In genomic region chr1:2545754-2546514, GRCh38 we compare ENCODE assay signal across 8 cellular contexts. TPM values are rescaled to one million over a fixed set of nuclear protein-coding genes. Genes with fewer than 3 reads are reported as not detected.
DNase-seq lines count a peak whose midpoint lies in the region; ATAC-seq and TF ChIP-seq lines count a peak whose summit lies in the region.

No MANE protein-coding gene starts in this region.

- peak overlapping the region; percentile 87 for H3K4me3 Mint-ChIP-seq in activated CD4-positive, alpha-beta T cell treated with anti-CD3 and anti-CD28 coated beads, Interleukin-2, amount 10 ng/mL, durations not matched to agents 7 days and 5 days
- H3K4me3 Mint-ChIP-seq in dendritic cell treated with granulocyte-macrophage colony-stimulating factor and Interleukin-4, amounts not matched to agents 40 ng/mL and 50 ng/mL, for 4 days, result peak overlapping the region; percentile 86

- no peaks in the 10 kb centered on the region for H3K9me3 ChIP-seq in A673 (ENCODE audit: low read depth, low read length, poor library complexity, severe bottlenecking)
- no peaks in the 10 kb centered on the region for H3K9me3 ChIP-seq in liver (ENCODE audit: control insufficient read depth in 4 of 4, low read length in 3 of 4)

- peak; percentile 35 for ATAC-seq in GM18867 (IDR thresholded peaks at IDR 0.05; ENCODE audit: unreplicated experiment)
- ATAC-seq in HG03108 (IDR thresholded peaks at IDR 0.05; ENCODE audit: unreplicated experiment), result peak; percentile 28

- H3K27me3 Mint-ChIP-seq in activated CD4-positive, alpha-beta T cell treated with anti-CD3 and anti-CD28 coated beads, Interleukin-2, amount 10 ng/mL, durations not matched to agents 7 days and 5 days, result peaks cover 3% of the 10 kb centered on the region
- peaks cover 37% of the 10 kb centered on the region for H3K27me3 Mint-ChIP-seq in dendritic cell treated with granulocyte-macrophage colony-stimulating factor and Interleukin-4, amounts not matched to agents 40 ng/mL and 50 ng/mL, for 4 days

- peak overlapping the region; percentile 76 for H3K27ac ChIP-seq in A673 (ENCODE audit: low read depth, low read length, poor library complexity, severe bottlenecking)
- peak overlapping the region; percentile 96 to 99 for H3K27ac ChIP-seq in liver (ENCODE audit: low read depth in 1 of 2, low read length in 2 of 2)

- H3K36me3 ChIP-seq in A673 (ENCODE audit: insufficient read depth, low read length, poor library complexity, severe bottlenecking) (no peaks in the 10 kb centered on the region), liver (ENCODE audit: control insufficient read depth in 4 of 4, insufficient read depth in 3 of 4, low read depth in 1 of 4, low read length in 3 of 4) (no peaks in the 10 kb centered on the region)

- intact Hi-C loops in A673 (cut with micrococcal nuclease; ENCODE audit: unreplicated experiment), result loop anchor here (5.0 kb wide), 1 partner anchor 349 kb away; no protein-coding TSS in a partner anchor
- intact Hi-C loops in dendritic cell treated with granulocyte-macrophage colony-stimulating factor and Interleukin-4, amounts not matched to agents 40 ng/mL and 50 ng/mL, for 4 days (cut with micrococcal nuclease), result loop anchor here (5.0 kb wide), 1 partner anchor 349 kb away; no protein-coding TSS in a partner anchor

- CTCF ChIA-PET in A673 (lab: Charles Lee), result interaction anchor here (0.5 to 1.0 kb wide), 4 partner anchors 15 to 126 kb away, joined by 3 to 5 read pairs (median 4); partner anchors contain the start of gene PANK4
- CTCF ChIA-PET in activated CD4-positive, alpha-beta T cell treated with anti-CD3 and anti-CD28 coated beads, Interleukin-2, amount 10 ng/mL, durations not matched to agents 7 days and 5 days (lab: Charles Lee), result interaction anchor here (1.3 to 4.5 kb wide), 4 partner anchors 13 to 39 kb away, joined by 3 to 36 read pairs (median 5); partner anchors contain the start of gene PRXL2B

- TF ChIP-seq RAD21 in liver (IDR thresholded peaks at IDR 0.05), result no peak

- peaks cover 29% of the 10 kb centered on the region for H3K4me1 ChIP-seq in A673 (ENCODE audit: insufficient read depth, low read length, poor library complexity, severe bottlenecking)
- peaks cover 13 to 49% (median 29%) of the 10 kb centered on the region in 4 donors for H3K4me1 ChIP-seq in liver (ENCODE audit: control insufficient read depth in 4 of 4, insufficient read depth in 4 of 4, low read length in 3 of 4)

- H3K27ac Mint-ChIP-seq in activated CD4-positive, alpha-beta T cell treated with anti-CD3 and anti-CD28 coated beads, Interleukin-2, amount 10 ng/mL, durations not matched to agents 7 days and 5 days, result peak overlapping the region; percentile 97
- peak overlapping the region; percentile 92 for H3K27ac Mint-ChIP-seq in dendritic cell treated with granulocyte-macrophage colony-stimulating factor and Interleukin-4, amounts not matched to agents 40 ng/mL and 50 ng/mL, for 4 days

- peak overlapping the region; percentile 49 for H3K4me3 ChIP-seq in A673 (ENCODE audit: low read depth, low read length, poor library complexity, severe bottlenecking)
- peak overlapping the region; percentile 58 to 71 (median 63) for H3K4me3 ChIP-seq in liver (ENCODE audit: low read depth in 1 of 3, low read length in 3 of 3)

- 2% methylated on average over 43 of the region's 43 CpGs for WGBS in liver

- H3K4me1 Mint-ChIP-seq in activated CD4-positive, alpha-beta T cell treated with anti-CD3 and anti-CD28 coated beads, Interleukin-2, amount 10 ng/mL, durations not matched to agents 7 days and 5 days, result peaks cover 33% of the 10 kb centered on the region
- peaks cover 53% of the 10 kb centered on the region for H3K4me1 Mint-ChIP-seq in dendritic cell treated with granulocyte-macrophage colony-stimulating factor and Interleukin-4, amounts not matched to agents 40 ng/mL and 50 ng/mL, for 4 days (ENCODE audit: low read depth)

- peak; percentile 91 for DNase-seq in A673 (ENCODE audit: low spot score)
- DNase-seq in NCI-H510A (lab: John Stamatoyannopoulos, UW), result peak; percentile 98
- DNase-seq in activated CD4-positive, alpha-beta T cell treated with anti-CD3 and anti-CD28 coated beads, Interleukin-2, amount 10 ng/mL, durations not matched to agents 7 days and 5 days, result peak; percentile 91
- DNase-seq in stimulated activated CD4-positive, alpha-beta T cell treated with anti-CD3 and anti-CD28 coated beads, TNF-alpha, amount 100 ng/mL, for 24 hours (ENCODE audit: low read depth in 3 of 3), result peak; percentile 67 to 84 (median 70)

- no TSS peak for BruUV-seq in A673 (replicated peaks; lab: Mats Ljungman, UMichigan)

- peak overlapping the region in 1 of 2 donors; percentile 58 for H3K9ac ChIP-seq in liver (ENCODE audit: low read depth in 1 of 2, low read length in 2 of 2)

- H3K9me3 Mint-ChIP-seq in activated CD4-positive, alpha-beta T cell treated with anti-CD3 and anti-CD28 coated beads, Interleukin-2, amount 10 ng/mL, durations not matched to agents 7 days and 5 days, result no peaks in the 10 kb centered on the region
- no peaks in the 10 kb centered on the region for H3K9me3 Mint-ChIP-seq in dendritic cell treated with granulocyte-macrophage colony-stimulating factor and Interleukin-4, amounts not matched to agents 40 ng/mL and 50 ng/mL, for 4 days

- H3K27me3 ChIP-seq in A673 (replicated peaks; ENCODE audit: insufficient read depth, low read depth, low read length, poor library complexity), result no peaks in the 10 kb centered on the region
- H3K27me3 ChIP-seq in liver (ENCODE audit: control insufficient read depth in 4 of 4, insufficient read depth in 4 of 4, low read length in 3 of 4), result no peaks in the 10 kb centered on the region

- no peaks in the 10 kb centered on the region for H3K36me3 Mint-ChIP-seq in activated CD4-positive, alpha-beta T cell treated with anti-CD3 and anti-CD28 coated beads, Interleukin-2, amount 10 ng/mL, durations not matched to agents 7 days and 5 days (ENCODE audit: low read depth)
- H3K36me3 Mint-ChIP-seq in dendritic cell treated with granulocyte-macrophage colony-stimulating factor and Interleukin-4, amounts not matched to agents 40 ng/mL and 50 ng/mL, for 4 days (ENCODE audit: low read depth), result no peaks in the 10 kb centered on the region

- no peak for TF ChIP-seq CTCF in A673 (conservative IDR thresholded peaks at IDR 0.05; ENCODE audit: low read depth, low read length)
- no peak for TF ChIP-seq CTCF in liver (IDR thresholded peaks at IDR 0.05; ENCODE audit: low read depth, low read length, missing input control)

- POLR2A ChIA-PET in A673 (lab: Charles Lee; ENCODE audit: low non-redundant PET), result interaction anchor here (0.5 to 0.6 kb wide), 2 partner anchors 19 to 357 kb away, joined by 3 to 6 read pairs; partner anchors contain the start of gene PANK4
- POLR2A ChIA-PET in activated CD4-positive, alpha-beta T cell treated with anti-CD3 and anti-CD28 coated beads, Interleukin-2, amount 10 ng/mL, durations not matched to agents 7 days and 5 days (lab: Charles Lee), result interaction anchor here (0.7 to 0.9 kb wide), 2 partner anchors 15 to 20 kb away, joined by 3 read pairs; partner anchors contain the start of gene PANK4

TF ChIP-seq in liver, 16 proteins besides CTCF, POLR2A, EP300 and RAD21:
- no peak for TF ChIP-seq YY1 (IDR thresholded peaks at IDR 0.05)
TF ChIP-seq in liver: peak in this region for 0.

RNA-seq across cellular contexts. Expression of gene TNFRSF14, which starts 10.2 kb away (rescaled TPM):
- total RNA-seq in A673 (2021) (4.6 and 7.6 TPM in 2 replicates), liver (10 to 100 TPM; 14.8 to 28.9 TPM)
- total RNA-seq in activated CD4-positive, alpha-beta T cell treated with anti-CD3 and anti-CD28 coated beads, Interleukin-2, amount 10 ng/mL, durations not matched to agents 7 days and 5 days, result 100 to 1,000 TPM; 182 to 192 TPM
- polyA plus RNA-seq in liver, result 10 to 100 TPM; 29.2 to 38.1 TPM

RNA-seq across cellular contexts. Expression of gene HES5, which starts 15.9 kb away (rescaled TPM):
- not detected in 2 replicates for total RNA-seq in A673 (2021)
- not detected for total RNA-seq in activated CD4-positive, alpha-beta T cell treated with anti-CD3 and anti-CD28 coated beads, Interleukin-2, amount 10 ng/mL, durations not matched to agents 7 days and 5 days
- total RNA-seq in liver, result under 1 TPM; 0.08 to 0.93 TPM
- not detected for polyA plus RNA-seq in liver

RNA-seq across cellular contexts. Expression of gene PANK4, which starts 19.5 kb away (rescaled TPM):
- total RNA-seq in A673 (2021) (45.6 and 53.6 TPM in 2 replicates), liver (10 to 100 TPM; 13.6 to 26.8 TPM)
- 10 to 100 TPM; 66.6 to 76.6 TPM for total RNA-seq in activated CD4-positive, alpha-beta T cell treated with anti-CD3 and anti-CD28 coated beads, Interleukin-2, amount 10 ng/mL, durations not matched to agents 7 days and 5 days
- polyA plus RNA-seq in liver, result 10 to 100 TPM in 1 of 2 donors, 1 to 10 TPM in 1; 6.2 to 11.6 TPM

RNA-seq across cellular contexts. Expression of gene PRXL2B, which starts 40.6 kb away (rescaled TPM):
- total RNA-seq in A673 (2021) (34.8 and 41.0 TPM in 2 replicates), liver (10 to 100 TPM in 1 of 2 donors, 1 to 10 TPM in 1; 4.6 to 10.2 TPM)
- 10 to 100 TPM; 25.2 to 33.3 TPM for total RNA-seq in activated CD4-positive, alpha-beta T cell treated with anti-CD3 and anti-CD28 coated beads, Interleukin-2, amount 10 ng/mL, durations not matched to agents 7 days and 5 days
- polyA plus RNA-seq in liver, result 10 to 100 TPM in 1 of 2 donors, 1 to 10 TPM in 1; 6.0 to 10.2 TPM

Comparison
In these comparisons a context has a peak if more than half of its experiments do, and no peak if none do; other contexts are left out.
1. Peak in every context shown above with its lines: DNase-seq, ATAC-seq, H3K4me3 ChIP-seq and H3K27ac ChIP-seq.
2. RNA of gene TNFRSF14, which starts 10.2 kb away (total RNA-seq): 182 to 192 TPM in activated CD4-positive, alpha-beta T cell treated with anti-CD3 and anti-CD28 coated beads, Interleukin-2, amount 10 ng/mL, durations not matched to agents 7 days and 5 days; 14.8 to 28.9 TPM in liver and 4.6 to 7.6 TPM in A673; every median in the first group is over 4 times any median in the second.